16 cellular contexts compared by ENCODE assay signal in the genomic region with DNA sequence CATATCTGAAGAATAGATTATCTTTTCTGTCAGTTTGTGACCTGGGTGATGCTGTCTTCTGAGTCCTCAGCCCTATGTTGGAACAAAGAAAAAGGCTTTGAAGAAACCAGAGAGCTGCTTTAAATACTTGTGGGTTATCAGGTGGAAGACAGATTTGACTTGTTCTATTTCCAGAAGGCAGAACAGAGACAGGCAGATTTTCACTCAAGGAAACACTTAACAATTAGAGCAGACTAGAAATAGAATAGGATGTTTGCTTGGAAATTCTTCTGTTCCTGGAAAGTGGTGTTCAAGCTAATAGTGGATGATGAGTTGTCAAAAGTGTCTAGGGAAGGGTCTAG.
DNase-seq lines count a peak whose midpoint lies in the region; ATAC-seq and TF ChIP-seq lines count a peak whose summit lies in the region.
"Had no signal": no experiment of that assay in that cellular context is flagged by ENCODE, and none has a peak within 500 bp of the region (broad histone marks: within the 10 kb centered on the region; RNA-seq: fewer than 3 reads in every experiment).

No MANE protein-coding gene starts in this region.

- ATAC-seq in GM18505 (IDR thresholded peaks at IDR 0.05; ENCODE audit: unreplicated experiment): peak; percentile 81
- peak; percentile 49 for ATAC-seq in GM19468 (IDR thresholded peaks at IDR 0.05; ENCODE audit: extremely low read depth, unreplicated experiment)
- ATAC-seq in HG02884 (IDR thresholded peaks at IDR 0.05; ENCODE audit: unreplicated experiment): peak; percentile 79
- peak; percentile 66 for ATAC-seq in HG03520 (IDR thresholded peaks at IDR 0.05; ENCODE audit: unreplicated experiment)
- ATAC-seq: K562 had no signal

- TF ChIP-seq POLR2A in GM18505 (IDR thresholded peaks at IDR 0.05; ENCODE audit: borderline replicate concordance, extremely low read depth, insufficient read depth, insufficient read length): no peak

- DNase-seq in SIG-M5 treated with dmso at 0.1 percent for 504 hours (lab: John Stamatoyannopoulos, UW; ENCODE audit: unreplicated experiment): no peak
- DNase-seq in stimulated activated CD4-positive, alpha-beta T cell treated with anti-CD3 and anti-CD28 coated beads, Interleukin-4, amount 100 ng/mL, for 24 hours: no peak
- DNase-seq in mucosa of gallbladder (ENCODE audit: low spot score): no peak
- no peak for DNase-seq in D341Med (ENCODE audit: low spot score)
- DNase-seq: activated CD4-positive, alpha-beta memory T cell treated with anti-CD3 and anti-CD28 coated beads for 36 hours; central memory CD4-positive, alpha-beta T cell; H7; NCI-H187 treated with DMSO at 0.1 percent for 48 hours; NK-92 treated with Interleukin-12 subunit alpha and Interleukin-12 subunit beta, amount 100 ng/mL, for 24 hours; ovary; SW 1271 had no signal
